Comparison of ENCODE assay signal across 9 cellular contexts in genomic region chr20:63682384-63683139, GRCh38. TPM values are rescaled to one million over a fixed set of nuclear protein-coding genes. Genes with fewer than 3 reads are reported as not detected.
DNase-seq lines count a peak whose midpoint lies in the region; ATAC-seq and TF ChIP-seq lines count a peak whose summit lies in the region.
"Had no signal": no experiment of that assay in that cellular context is flagged by ENCODE, and none has a peak within 500 bp of the region (broad histone marks: within the 10 kb centered on the region; RNA-seq: fewer than 3 reads in every experiment).

No MANE protein-coding gene starts in this region.

- ATAC-seq in Right ventricle myocardium inferior = peak; percentile 81
- ATAC-seq in gastrocnemius medialis = peak; percentile 62 to 64
- no peak for ATAC-seq in HG03025 (IDR thresholded peaks at IDR 0.05; ENCODE audit: low FRiP score, unreplicated experiment)

- peak; percentile 94 for DNase-seq in GM04504 (ENCODE audit: low read depth)
- peak; percentile 86 for DNase-seq in T1000 (lab: John Stamatoyannopoulos, UW)
- DNase-seq in Right ventricle myocardium inferior (ENCODE audit: missing footprints) = peak; percentile 81
- peak; percentile 42 to 65 for DNase-seq in gastrocnemius medialis
- DNase-seq in NCI-H526 treated with DMSO at 0.1 percent for 48 hours (lab: John Stamatoyannopoulos, UW) = no peak
- DNase-seq in SHP77 treated with DMSO at 0.1 percent for 48 hours (lab: John Stamatoyannopoulos, UW) = no peak
- no peak for DNase-seq in GM10266 (ENCODE audit: extremely low spot score)

- H3K27me3 ChIP-seq in gastrocnemius medialis = no peaks in the 10 kb centered on the region

- in situ Hi-C loops in gastrocnemius medialis (cut with MboI; ENCODE audit: low sequenced_read_pairs in 4 of 4) = no loop called here

- no peak for TF ChIP-seq POLR2A in gastrocnemius medialis (IDR thresholded peaks at IDR 0.05)

- H3K9me3 ChIP-seq in gastrocnemius medialis = no peaks in the 10 kb centered on the region

- peaks cover 11 to 19% of the 10 kb centered on the region in 2 donors for H3K4me1 ChIP-seq in gastrocnemius medialis

- no peak overlapping the region for H3K4me3 ChIP-seq in gastrocnemius medialis

- H3K27ac ChIP-seq in gastrocnemius medialis = peak overlapping the region; percentile 59 to 75 (median 64)

- H3K36me3 ChIP-seq in gastrocnemius medialis = peaks cover 0 to 15% of the 10 kb centered on the region in 2 donors

- intact Hi-C loops in Right ventricle myocardium inferior (cut with DNase I) = no loop called here
- intact Hi-C loops in gastrocnemius medialis (cut with DNase I; ENCODE audit: low total_unique reads) = no loop called here

- TF ChIP-seq CTCF in gastrocnemius medialis (IDR thresholded peaks at IDR 0.05 in 4 of 5, conservative IDR thresholded peaks at IDR 0.05 in 1 of 5) (no peak), GM10266 (IDR thresholded peaks at IDR 0.05; ENCODE audit: control insufficient read depth, insufficient read depth, low read depth, missing control alignments) (no peak)

RNA-seq across cellular contexts. Expression of gene TNFRSF6B, which starts 13.9 kb away (rescaled TPM):
- 1.0 TPM for total RNA-seq in Right ventricle myocardium inferior
- total RNA-seq in gastrocnemius medialis = 1 to 10 TPM; 1.2 to 4.8 (median 3.1) TPM
- total RNA-seq: H1 had no signal

RNA-seq across cellular contexts. Expression of gene RTEL1, which starts 24.4 kb away (rescaled TPM):
- 9.0 TPM for total RNA-seq in Right ventricle myocardium inferior
- 1 to 10 TPM; 2.4 to 9.1 (median 6.0) TPM for total RNA-seq in gastrocnemius medialis

RNA-seq across cellular contexts. Expression of gene ARFRP1, which starts 25.2 kb away (rescaled TPM):
- total RNA-seq in Right ventricle myocardium inferior = 34.2 TPM
- total RNA-seq in gastrocnemius medialis = 10 to 100 TPM; 26.9 to 35.1 (median 27.8) TPM

RNA-seq across cellular contexts. Expression of gene ZGPAT, which starts 25.3 kb away (rescaled TPM):
- total RNA-seq in Right ventricle myocardium inferior (15.1 TPM), gastrocnemius medialis (10 to 100 TPM; 13.4 to 20.8 (median 15.5) TPM)

RNA-seq across cellular contexts. Expression of gene STMN3, which starts 29.3 kb away (rescaled TPM):
- total RNA-seq in Right ventricle myocardium inferior (7.1 TPM), gastrocnemius medialis (1 to 10 TPM in 1 of 4 donors, under 1 TPM in 3; 0.51 to 1.9 (median 0.88) TPM)

Comparison
In these comparisons a context has a peak if more than half of its experiments do, and no peak if none do; other contexts are left out.
1. DNase-seq: peak in GM04504 (single experiment), T1000 (single experiment), Right ventricle myocardium inferior (single experiment) and gastrocnemius medialis (2 of 2); none in NCI-H526 treated with DMSO at 0.1 percent for 48 hours (single experiment), SHP77 treated with DMSO at 0.1 percent for 48 hours (single experiment) and GM10266 (single experiment).